8 cellular contexts compared by ENCODE assay signal in genomic region chr17:1709971-1710806, GRCh38. TPM values are rescaled to one million over a fixed set of nuclear protein-coding genes. Genes with fewer than 3 reads are reported as not detected.
A peak's percentile ranks its signal among the peaks of the same experiment; 100 is the strongest.
DNase-seq lines count a peak whose midpoint lies in the region; ATAC-seq lines count a peak whose summit lies in the region.

TSS of gene TLCD2 (minus strand) at chr17:1710377. CDS start at chr17:1710242, 135 bp downstream.

- peak within 1 kb of the TSS; percentile 41; the same call in 1 of the 2 replicates for H3K4me3 ChIP-seq in GM08714 (ENCODE audit: low read length)
- peak within 1 kb of the TSS; percentile 54 to 73 for H3K4me3 ChIP-seq in esophagus (ENCODE audit: low read depth in 1 of 2, low read length in 2 of 2)
- H3K4me3 ChIP-seq in mucosa of stomach (ENCODE audit: low read length): peak within 1 kb of the TSS; percentile 29

- H3K27ac ChIP-seq in esophagus (ENCODE audit: low read depth in 2 of 2, low read length in 1 of 2): peak within 1 kb of the TSS; percentile 85 to 94

- H3K36me3 ChIP-seq in esophagus (ENCODE audit: control insufficient read depth in 2 of 2, insufficient read depth in 2 of 2, low read length in 1 of 2): peaks cover 6 to 10% of the 10 kb centered on the region in 2 donors
- peaks cover 16% of the 10 kb centered on the region for H3K36me3 ChIP-seq in mucosa of stomach (ENCODE audit: control insufficient read depth, insufficient read depth, low read length)

- H3K27ac Mint-ChIP-seq in T-helper 17 cell: peak within 1 kb of the TSS; percentile 67

- H3K9me3 ChIP-seq in T-helper 17 cell (ENCODE audit: control insufficient read depth, low read length, poor library complexity, severe bottlenecking) (no peaks in the 10 kb centered on the region), esophagus (ENCODE audit: control insufficient read depth in 2 of 2, insufficient read depth in 1 of 2, low read depth in 1 of 2, low read length in 1 of 2) (no peaks in the 10 kb centered on the region), mucosa of stomach (ENCODE audit: control insufficient read depth, low read length) (no peaks in the 10 kb centered on the region)

- H3K4me3 Mint-ChIP-seq in T-helper 17 cell: peak within 1 kb of the TSS; percentile 87

- H3K4me1 ChIP-seq in esophagus (ENCODE audit: control insufficient read depth in 2 of 2, insufficient read depth in 2 of 2, low read length in 1 of 2) (peaks cover 3 to 9% of the 10 kb centered on the region in 2 donors), mucosa of stomach (ENCODE audit: control insufficient read depth, insufficient read depth, low read length) (peaks cover 47% of the 10 kb centered on the region)

- DNase-seq in 8988T: peak; percentile 66
- no peak for DNase-seq in T-helper 17 cell
- no peak for DNase-seq in NCI-H1092 treated with DMSO at 0.1 percent for 48 hours (lab: John Stamatoyannopoulos, UW)
- DNase-seq in MV-4-11 (lab: John Stamatoyannopoulos, UW): no peak

- peak; percentile 16 for ATAC-seq in T-helper 17 cell
- ATAC-seq in HG02610 (IDR thresholded peaks at IDR 0.05; ENCODE audit: unreplicated experiment): no peak

- WGBS in esophagus, 2 donors: 1% methylated on average over 64 to 83 of the region's 83 CpGs

- peaks cover 5% of the 10 kb centered on the region for H3K27me3 Mint-ChIP-seq in T-helper 17 cell

- peak within 1 kb of the TSS; percentile 81 for H3K9ac ChIP-seq in mucosa of stomach (ENCODE audit: low read length)

- peaks cover under 1% of the 10 kb centered on the region for H3K36me3 Mint-ChIP-seq in T-helper 17 cell (ENCODE audit: low read depth)

- H3K27me3 ChIP-seq in esophagus (ENCODE audit: control insufficient read depth in 1 of 2, insufficient read depth in 2 of 2, low read length in 2 of 2) (no peaks in the 10 kb centered on the region), mucosa of stomach (ENCODE audit: control insufficient read depth, insufficient read depth, low read length) (no peaks in the 10 kb centered on the region)

- peaks cover 23% of the 10 kb centered on the region for H3K4me1 Mint-ChIP-seq in T-helper 17 cell

RNA-seq across cellular contexts. Expression of gene TLCD2, which starts in this region (rescaled TPM):
- 1 to 10 TPM in 1 of 2 donors, under 1 TPM in 1; 0.26 to 1.4 TPM for total RNA-seq in T-helper 17 cell
- 1 to 10 TPM; 3.6 to 3.8 TPM for polyA plus RNA-seq in esophagus
